8 cellular contexts compared by ENCODE assay signal in the genomic region with DNA sequence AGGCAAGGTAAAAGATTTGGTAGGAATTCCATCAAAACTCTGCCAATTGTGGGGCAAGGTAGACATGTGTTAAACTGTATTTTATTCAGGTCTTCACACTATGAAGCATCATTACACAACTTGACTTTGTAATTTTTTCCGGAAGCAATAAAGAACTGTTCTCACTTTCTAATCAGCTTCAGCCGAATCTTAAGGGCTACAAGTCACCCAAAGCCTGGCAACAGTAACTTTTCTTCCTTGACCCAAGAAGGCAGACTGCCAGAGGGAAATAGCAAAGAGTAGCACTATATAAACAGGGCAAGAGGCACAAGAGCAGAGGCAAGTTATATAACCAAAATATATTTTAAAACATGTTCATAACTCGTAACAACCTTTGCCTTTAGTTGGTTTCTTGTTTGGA. TPM values are rescaled to one million over a fixed set of nuclear protein-coding genes. Genes with fewer than 3 reads are reported as not detected.
DNase-seq lines count a peak whose midpoint lies in the region; ATAC-seq and TF ChIP-seq lines count a peak whose summit lies in the region.

No MANE protein-coding gene starts in this region.

- peaks cover 9% of the 10 kb centered on the region for H3F3A ChIP-seq in Loucy (ENCODE audit: low read depth)

- peak overlapping the region; percentile 96 for H3K27ac Mint-ChIP-seq in stimulated activated naive B cell treated with anti-CD40 and anti-IgM and Interleukin-4, amounts not matched to agents 10 μg/mL and 1 μg/mL and 100 μg/mL, for 72 hours

- peaks cover 0 to 6% of the 10 kb centered on the region in 2 donors for H3K36me3 Mint-ChIP-seq in stimulated activated naive B cell treated with anti-CD40 and anti-IgM and Interleukin-4, amounts not matched to agents 10 μg/mL and 1 μg/mL and 100 μg/mL, for 72 hours

- no peak overlapping the region for H2AFZ ChIP-seq in Loucy (ENCODE audit: low read length)

- H3K36me3 ChIP-seq in Loucy (ENCODE audit: insufficient read depth, low read length): peaks cover 17% of the 10 kb centered on the region; the same call in 1 of the 2 replicates
- H3K36me3 ChIP-seq in adipocyte (ENCODE audit: control insufficient read depth, insufficient read depth, low read length, severe bottlenecking): peaks cover 36% of the 10 kb centered on the region

- H3K27me3 ChIP-seq in Loucy (ENCODE audit: insufficient read depth, low read length, poor library complexity, severe bottlenecking) (no peaks in the 10 kb centered on the region), adipocyte (replicated peaks; ENCODE audit: control insufficient read depth, insufficient read depth, low read length) (no peaks in the 10 kb centered on the region)

- H3K4me3 Mint-ChIP-seq in stimulated activated naive B cell treated with anti-CD40 and anti-IgM and Interleukin-4, amounts not matched to agents 10 μg/mL and 1 μg/mL and 100 μg/mL, for 72 hours: peak overlapping the region; percentile 89 to 99

- no peaks in the 10 kb centered on the region for H3K27me3 Mint-ChIP-seq in stimulated activated naive B cell treated with anti-CD40 and anti-IgM and Interleukin-4, amounts not matched to agents 10 μg/mL and 1 μg/mL and 100 μg/mL, for 72 hours

- H3K9me2 ChIP-seq in Loucy (replicated peaks; ENCODE audit: low read depth, low read length): no peaks in the 10 kb centered on the region

- no peak for ATAC-seq in stimulated activated naive B cell treated with anti-CD40 and anti-IgM and Interleukin-4, amounts not matched to agents 10 μg/mL and 1 μg/mL and 100 μg/mL, for 72 hours (replicated peaks)
- no peak for ATAC-seq in HG03108 (IDR thresholded peaks at IDR 0.05; ENCODE audit: unreplicated experiment)

- in situ Hi-C loops in G401 (cut with HindIII; ENCODE audit: low sequenced_read_pairs): no loop called here

- peaks cover 64% of the 10 kb centered on the region for H3K79me2 ChIP-seq in Loucy (ENCODE audit: insufficient read depth, low read length)

- H3K4me1 Mint-ChIP-seq in stimulated activated naive B cell treated with anti-CD40 and anti-IgM and Interleukin-4, amounts not matched to agents 10 μg/mL and 1 μg/mL and 100 μg/mL, for 72 hours: peaks cover 0 to 14% of the 10 kb centered on the region in 2 donors

- H4K20me1 ChIP-seq in Loucy (ENCODE audit: insufficient read depth, low read length, poor library complexity, severe bottlenecking): peaks cover 51% of the 10 kb centered on the region

- peak overlapping the region; percentile 94 for H3K4me2 ChIP-seq in Loucy (ENCODE audit: low read depth, low read length, poor library complexity, severe bottlenecking)

- H3K9me3 Mint-ChIP-seq in stimulated activated naive B cell treated with anti-CD40 and anti-IgM and Interleukin-4, amounts not matched to agents 10 μg/mL and 1 μg/mL and 100 μg/mL, for 72 hours: no peaks in the 10 kb centered on the region

- peak overlapping the region; percentile 89 for H3K9ac ChIP-seq in Loucy (ENCODE audit: low read depth, low read length, poor library complexity, severe bottlenecking)
- peak overlapping the region; percentile 100 for H3K9ac ChIP-seq in adipocyte (ENCODE audit: low read length)

- no peak for TF ChIP-seq CTCF in Loucy (conservative IDR thresholded peaks at IDR 0.05; ENCODE audit: low read length)

- H3K4me3 ChIP-seq in Loucy (ENCODE audit: low read length, poor library complexity, severe bottlenecking): peak overlapping the region; percentile 80
- peak overlapping the region; percentile 98 for H3K4me3 ChIP-seq in adipocyte (ENCODE audit: low read length)

- H3K9me3 ChIP-seq in Loucy (ENCODE audit: insufficient read depth, low read depth, low read length): no peaks in the 10 kb centered on the region
- H3K9me3 ChIP-seq in adipocyte (ENCODE audit: control insufficient read depth, low read length): no peaks in the 10 kb centered on the region

- H3K4me1 ChIP-seq in Loucy (ENCODE audit: insufficient read depth, low read length, poor library complexity, severe bottlenecking): peaks cover 38% of the 10 kb centered on the region
- peaks cover 25% of the 10 kb centered on the region for H3K4me1 ChIP-seq in adipocyte (ENCODE audit: control insufficient read depth, insufficient read depth, low read length)

- peak; percentile 16 for DNase-seq in G401 (ENCODE audit: low spot score)
- DNase-seq in adipocyte (ENCODE audit: low read depth): peak; percentile 74
- DNase-seq in iris pigment epithelial cell (ENCODE audit: low read depth): peak; percentile 60
- no peak for DNase-seq in stimulated activated naive B cell treated with anti-CD40 and anti-IgM and Interleukin-4, amounts not matched to agents 10 μg/mL and 1 μg/mL and 100 μg/mL, for 72 hours
- DNase-seq in KG1 (lab: John Stamatoyannopoulos, UW): no peak
- no peak for DNase-seq in NCI-H226

RNA-seq across cellular contexts. Expression of a gene that starts 1.5 kb away (rescaled TPM):
- 30.7 and 53.4 TPM in 2 replicates for total RNA-seq in G401 (2014; rRNA removed; shearing (Covaris generic))

RNA-seq across cellular contexts. Expression of a gene that starts 55.5 kb away (rescaled TPM):
- total RNA-seq in G401 (2014; rRNA removed; shearing (Covaris generic)): 4.6 and 8.8 TPM in 2 replicates

Comparison
In these comparisons a context has a peak if more than half of its experiments do, and no peak if none do; other contexts are left out.
1. DNase-seq: peak in G401 (single experiment), adipocyte (single experiment) and iris pigment epithelial cell (single experiment); none in stimulated activated naive B cell treated with anti-CD40 and anti-IgM and Interleukin-4, amounts not matched to agents 10 μg/mL and 1 μg/mL and 100 μg/mL, for 72 hours (single experiment), KG1 (single experiment) and NCI-H226 (single experiment).